In the genomic region with DNA sequence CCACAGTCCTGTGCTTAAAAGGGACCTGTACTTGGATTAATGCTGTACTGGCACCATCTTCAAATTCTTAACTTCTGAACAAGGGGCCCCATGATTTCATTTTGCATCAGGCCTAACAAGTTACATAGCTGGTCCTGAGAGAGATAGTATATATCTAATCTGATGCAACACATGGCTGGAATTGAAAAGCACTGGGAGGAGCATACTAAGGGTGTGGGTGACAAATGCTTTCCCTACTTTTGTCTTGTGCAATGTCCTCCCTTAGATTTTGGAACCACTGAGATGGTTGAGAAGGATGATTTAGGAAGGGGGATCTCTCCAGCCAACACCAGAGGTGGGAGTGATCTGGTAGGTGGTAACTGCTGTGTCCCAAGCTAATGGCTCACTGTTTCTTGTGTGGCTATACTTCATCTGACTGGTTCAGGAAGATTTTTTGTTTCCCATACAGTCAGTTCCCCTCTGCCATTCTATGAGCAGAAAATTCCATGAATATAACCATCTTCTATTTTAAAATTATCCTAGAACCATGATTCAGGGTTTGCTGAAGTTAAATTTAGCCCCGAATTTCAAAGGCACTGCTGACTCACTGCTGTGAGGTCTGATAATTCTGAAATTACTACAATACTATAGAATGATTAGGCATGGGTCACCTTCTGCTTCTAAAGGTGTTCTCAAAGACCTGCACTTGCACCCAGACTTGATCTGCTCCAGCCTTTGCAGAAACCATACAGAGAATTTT, we compare ENCODE assay signal across 2 cellular contexts.
TF ChIP-seq lines count a peak whose summit lies in the region.

No MANE protein-coding gene starts in this region.

TF ChIP-seq in A549, 52 proteins besides CTCF, POLR2A, EP300 and RAD21 (continued from another document):
- TF ChIP-seq CBX8 (IDR thresholded peaks at IDR 0.05) (no peak), SREBF2 (IDR thresholded peaks at IDR 0.05) (no peak), GATA3 (IDR thresholded peaks at IDR 0.05; ENCODE audit: borderline replicate concordance) (no peak), ZNF302 (CRISPR knock-in tag; IDR thresholded peaks at IDR 0.05) (no peak), NR3C1 (IDR thresholded peaks at IDR 0.05) (no peak), HOXA7 (CRISPR knock-in tag; IDR thresholded peaks at IDR 0.05) (no peak), RNF2 (IDR thresholded peaks at IDR 0.05; ENCODE audit: borderline replicate concordance, low read depth) (no peak), KDM5A (IDR thresholded peaks at IDR 0.05) (no peak), KDM1A (IDR thresholded peaks at IDR 0.05; ENCODE audit: low read depth) (no peak)
- TF ChIP-seq, protein P1, sequence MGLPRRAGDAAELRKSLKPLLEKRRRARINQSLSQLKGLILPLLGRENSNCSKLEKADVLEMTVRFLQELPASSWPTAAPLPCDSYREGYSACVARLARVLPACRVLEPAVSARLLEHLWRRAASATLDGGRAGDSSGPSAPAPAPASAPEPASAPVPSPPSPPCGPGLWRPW (IDR thresholded peaks at IDR 0.05): no peak
- TF ChIP-seq, protein P2, sequence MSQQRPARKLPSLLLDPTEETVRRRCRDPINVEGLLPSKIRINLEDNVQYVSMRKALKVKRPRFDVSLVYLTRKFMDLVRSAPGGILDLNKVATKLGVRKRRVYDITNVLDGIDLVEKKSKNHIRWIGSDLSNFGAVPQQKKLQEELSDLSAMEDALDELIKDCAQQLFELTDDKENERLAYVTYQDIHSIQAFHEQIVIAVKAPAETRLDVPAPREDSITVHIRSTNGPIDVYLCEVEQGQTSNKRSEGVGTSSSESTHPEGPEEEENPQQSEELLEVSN (IDR thresholded peaks at IDR 0.05; ENCODE audit: borderline replicate concordance, low read depth): no peak
- TF ChIP-seq, protein P3, sequence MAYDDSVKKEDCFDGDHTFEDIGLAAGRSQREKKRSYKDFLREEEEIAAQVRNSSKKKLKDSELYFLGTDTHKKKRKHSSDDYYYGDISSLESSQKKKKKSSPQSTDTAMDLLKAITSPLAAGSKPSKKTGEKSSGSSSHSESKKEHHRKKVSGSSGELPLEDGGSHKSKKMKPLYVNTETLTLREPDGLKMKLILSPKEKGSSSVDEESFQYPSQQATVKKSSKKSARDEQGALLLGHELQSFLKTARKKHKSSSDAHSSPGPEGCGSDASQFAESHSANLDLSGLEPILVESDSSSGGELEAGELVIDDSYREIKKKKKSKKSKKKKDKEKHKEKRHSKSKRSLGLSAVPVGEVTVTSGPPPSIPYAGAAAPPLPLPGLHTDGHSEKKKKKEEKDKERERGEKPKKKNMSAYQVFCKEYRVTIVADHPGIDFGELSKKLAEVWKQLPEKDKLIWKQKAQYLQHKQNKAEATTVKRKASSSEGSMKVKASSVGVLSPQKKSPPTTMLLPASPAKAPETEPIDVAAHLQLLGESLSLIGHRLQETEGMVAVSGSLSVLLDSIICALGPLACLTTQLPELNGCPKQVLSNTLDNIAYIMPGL (CRISPR knock-in tag; IDR thresholded peaks at IDR 0.05; ENCODE audit: borderline replicate concordance): no peak

TF ChIP-seq in GM23338, 12 proteins besides CTCF, POLR2A, EP300 and RAD21:
- TF ChIP-seq, protein P4, sequence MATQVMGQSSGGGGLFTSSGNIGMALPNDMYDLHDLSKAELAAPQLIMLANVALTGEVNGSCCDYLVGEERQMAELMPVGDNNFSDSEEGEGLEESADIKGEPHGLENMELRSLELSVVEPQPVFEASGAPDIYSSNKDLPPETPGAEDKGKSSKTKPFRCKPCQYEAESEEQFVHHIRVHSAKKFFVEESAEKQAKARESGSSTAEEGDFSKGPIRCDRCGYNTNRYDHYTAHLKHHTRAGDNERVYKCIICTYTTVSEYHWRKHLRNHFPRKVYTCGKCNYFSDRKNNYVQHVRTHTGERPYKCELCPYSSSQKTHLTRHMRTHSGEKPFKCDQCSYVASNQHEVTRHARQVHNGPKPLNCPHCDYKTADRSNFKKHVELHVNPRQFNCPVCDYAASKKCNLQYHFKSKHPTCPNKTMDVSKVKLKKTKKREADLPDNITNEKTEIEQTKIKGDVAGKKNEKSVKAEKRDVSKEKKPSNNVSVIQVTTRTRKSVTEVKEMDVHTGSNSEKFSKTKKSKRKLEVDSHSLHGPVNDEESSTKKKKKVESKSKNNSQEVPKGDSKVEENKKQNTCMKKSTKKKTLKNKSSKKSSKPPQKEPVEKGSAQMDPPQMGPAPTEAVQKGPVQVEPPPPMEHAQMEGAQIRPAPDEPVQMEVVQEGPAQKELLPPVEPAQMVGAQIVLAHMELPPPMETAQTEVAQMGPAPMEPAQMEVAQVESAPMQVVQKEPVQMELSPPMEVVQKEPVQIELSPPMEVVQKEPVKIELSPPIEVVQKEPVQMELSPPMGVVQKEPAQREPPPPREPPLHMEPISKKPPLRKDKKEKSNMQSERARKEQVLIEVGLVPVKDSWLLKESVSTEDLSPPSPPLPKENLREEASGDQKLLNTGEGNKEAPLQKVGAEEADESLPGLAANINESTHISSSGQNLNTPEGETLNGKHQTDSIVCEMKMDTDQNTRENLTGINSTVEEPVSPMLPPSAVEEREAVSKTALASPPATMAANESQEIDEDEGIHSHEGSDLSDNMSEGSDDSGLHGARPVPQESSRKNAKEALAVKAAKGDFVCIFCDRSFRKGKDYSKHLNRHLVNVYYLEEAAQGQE (IDR thresholded peaks at IDR 0.05; ENCODE audit: unreplicated experiment): no peak
- TF ChIP-seq ZNF331 (CRISPR knock-in tag; IDR thresholded peaks at IDR 0.05; ENCODE audit: low read depth) (no peak), NANOG (IDR thresholded peaks at IDR 0.05; ENCODE audit: borderline replicate concordance) (no peak), CREB1 (CRISPR knock-in tag; IDR thresholded peaks at IDR 0.05; ENCODE audit: low read depth) (no peak), EZH2 (IDR thresholded peaks at IDR 0.05; ENCODE audit: low read depth, unreplicated experiment) (no peak), STAT1 (IDR thresholded peaks at IDR 0.05; ENCODE audit: unreplicated experiment) (no peak), JUNB (IDR thresholded peaks at IDR 0.05; ENCODE audit: unreplicated experiment) (no peak), ZNF114 (CRISPR knock-in tag; IDR thresholded peaks at IDR 0.05) (no peak), EZH2phosphoT487 (IDR thresholded peaks at IDR 0.05; ENCODE audit: unreplicated experiment) (no peak), POLR2AphosphoS5 (IDR thresholded peaks at IDR 0.05; ENCODE audit: low read depth) (no peak)
- TF ChIP-seq, protein P5, sequence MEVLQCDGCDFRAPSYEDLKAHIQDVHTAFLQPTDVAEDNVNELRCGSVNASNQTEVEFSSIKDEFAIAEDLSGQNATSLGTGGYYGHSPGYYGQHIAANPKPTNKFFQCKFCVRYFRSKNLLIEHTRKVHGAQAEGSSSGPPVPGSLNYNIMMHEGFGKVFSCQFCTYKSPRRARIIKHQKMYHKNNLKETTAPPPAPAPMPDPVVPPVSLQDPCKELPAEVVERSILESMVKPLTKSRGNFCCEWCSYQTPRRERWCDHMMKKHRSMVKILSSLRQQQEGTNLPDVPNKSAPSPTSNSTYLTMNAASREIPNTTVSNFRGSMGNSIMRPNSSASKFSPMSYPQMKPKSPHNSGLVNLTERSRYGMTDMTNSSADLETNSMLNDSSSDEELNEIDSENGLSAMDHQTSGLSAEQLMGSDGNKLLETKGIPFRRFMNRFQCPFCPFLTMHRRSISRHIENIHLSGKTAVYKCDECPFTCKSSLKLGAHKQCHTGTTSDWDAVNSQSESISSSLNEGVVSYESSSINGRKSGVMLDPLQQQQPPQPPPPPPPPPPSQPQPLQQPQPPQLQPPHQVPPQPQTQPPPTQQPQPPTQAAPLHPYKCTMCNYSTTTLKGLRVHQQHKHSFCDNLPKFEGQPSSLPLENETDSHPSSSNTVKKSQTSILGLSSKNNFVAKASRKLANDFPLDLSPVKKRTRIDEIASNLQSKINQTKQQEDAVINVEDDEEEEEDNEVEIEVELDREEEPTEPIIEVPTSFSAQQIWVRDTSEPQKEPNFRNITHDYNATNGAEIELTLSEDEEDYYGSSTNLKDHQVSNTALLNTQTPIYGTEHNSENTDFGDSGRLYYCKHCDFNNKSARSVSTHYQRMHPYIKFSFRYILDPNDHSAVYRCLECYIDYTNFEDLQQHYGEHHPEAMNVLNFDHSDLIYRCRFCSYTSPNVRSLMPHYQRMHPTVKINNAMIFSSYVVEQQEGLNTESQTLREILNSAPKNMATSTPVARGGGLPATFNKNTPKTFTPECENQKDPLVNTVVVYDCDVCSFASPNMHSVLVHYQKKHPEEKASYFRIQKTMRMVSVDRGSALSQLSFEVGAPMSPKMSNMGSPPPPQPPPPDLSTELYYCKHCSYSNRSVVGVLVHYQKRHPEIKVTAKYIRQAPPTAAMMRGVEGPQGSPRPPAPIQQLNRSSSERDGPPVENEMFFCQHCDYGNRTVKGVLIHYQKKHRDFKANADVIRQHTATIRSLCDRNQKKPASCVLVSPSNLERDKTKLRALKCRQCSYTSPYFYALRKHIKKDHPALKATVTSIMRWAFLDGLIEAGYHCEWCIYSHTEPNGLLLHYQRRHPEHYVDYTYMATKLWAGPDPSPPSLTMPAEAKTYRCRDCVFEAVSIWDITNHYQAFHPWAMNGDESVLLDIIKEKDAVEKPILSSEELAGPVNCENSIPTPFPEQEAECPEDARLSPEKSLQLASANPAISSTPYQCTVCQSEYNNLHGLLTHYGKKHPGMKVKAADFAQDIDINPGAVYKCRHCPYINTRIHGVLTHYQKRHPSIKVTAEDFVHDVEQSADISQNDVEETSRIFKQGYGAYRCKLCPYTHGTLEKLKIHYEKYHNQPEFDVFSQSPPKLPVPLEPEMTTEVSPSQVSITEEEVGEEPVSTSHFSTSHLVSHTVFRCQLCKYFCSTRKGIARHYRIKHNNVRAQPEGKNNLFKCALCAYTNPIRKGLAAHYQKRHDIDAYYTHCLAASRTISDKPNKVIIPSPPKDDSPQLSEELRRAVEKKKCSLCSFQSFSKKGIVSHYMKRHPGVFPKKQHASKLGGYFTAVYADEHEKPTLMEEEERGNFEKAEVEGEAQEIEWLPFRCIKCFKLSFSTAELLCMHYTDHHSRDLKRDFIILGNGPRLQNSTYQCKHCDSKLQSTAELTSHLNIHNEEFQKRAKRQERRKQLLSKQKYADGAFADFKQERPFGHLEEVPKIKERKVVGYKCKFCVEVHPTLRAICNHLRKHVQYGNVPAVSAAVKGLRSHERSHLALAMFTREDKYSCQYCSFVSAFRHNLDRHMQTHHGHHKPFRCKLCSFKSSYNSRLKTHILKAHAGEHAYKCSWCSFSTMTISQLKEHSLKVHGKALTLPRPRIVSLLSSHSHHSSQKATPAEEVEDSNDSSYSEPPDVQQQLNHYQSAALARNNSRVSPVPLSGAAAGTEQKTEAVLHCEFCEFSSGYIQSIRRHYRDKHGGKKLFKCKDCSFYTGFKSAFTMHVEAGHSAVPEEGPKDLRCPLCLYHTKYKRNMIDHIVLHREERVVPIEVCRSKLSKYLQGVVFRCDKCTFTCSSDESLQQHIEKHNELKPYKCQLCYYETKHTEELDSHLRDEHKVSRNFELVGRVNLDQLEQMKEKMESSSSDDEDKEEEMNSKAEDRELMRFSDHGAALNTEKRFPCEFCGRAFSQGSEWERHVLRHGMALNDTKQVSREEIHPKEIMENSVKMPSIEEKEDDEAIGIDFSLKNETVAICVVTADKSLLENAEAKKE (CRISPR knock-in tag; IDR thresholded peaks at IDR 0.05): no peak
- TF ChIP-seq, protein P6, sequence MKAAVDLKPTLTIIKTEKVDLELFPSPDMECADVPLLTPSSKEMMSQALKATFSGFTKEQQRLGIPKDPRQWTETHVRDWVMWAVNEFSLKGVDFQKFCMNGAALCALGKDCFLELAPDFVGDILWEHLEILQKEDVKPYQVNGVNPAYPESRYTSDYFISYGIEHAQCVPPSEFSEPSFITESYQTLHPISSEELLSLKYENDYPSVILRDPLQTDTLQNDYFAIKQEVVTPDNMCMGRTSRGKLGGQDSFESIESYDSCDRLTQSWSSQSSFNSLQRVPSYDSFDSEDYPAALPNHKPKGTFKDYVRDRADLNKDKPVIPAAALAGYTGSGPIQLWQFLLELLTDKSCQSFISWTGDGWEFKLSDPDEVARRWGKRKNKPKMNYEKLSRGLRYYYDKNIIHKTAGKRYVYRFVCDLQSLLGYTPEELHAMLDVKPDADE (IDR thresholded peaks at IDR 0.05): no peak
